In the genomic region with DNA sequence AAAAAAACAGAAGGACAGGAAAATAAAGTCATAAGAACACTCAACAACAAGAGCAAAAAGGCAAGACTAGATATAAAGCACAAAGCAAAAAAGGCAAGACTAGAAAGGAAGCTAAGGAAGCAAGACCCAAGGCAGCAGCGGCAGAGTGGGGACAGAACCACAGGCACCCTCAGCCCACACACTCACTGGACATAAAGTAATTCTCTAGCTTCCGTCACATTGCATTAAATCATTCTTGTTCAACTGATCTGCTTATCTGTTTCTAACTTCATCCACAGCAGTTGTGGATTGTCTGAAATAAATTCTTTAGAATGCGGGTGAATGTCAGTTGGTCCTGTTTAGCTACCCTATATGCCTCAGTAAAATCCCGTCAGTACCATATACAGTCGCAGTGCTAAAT, we compare ENCODE assay signal across 1 cellular context.
A peak's percentile ranks its signal among the peaks of the same experiment; 100 is the strongest.
TF ChIP-seq lines count a peak whose summit lies in the region.

No MANE protein-coding gene starts in this region.

TF ChIP-seq in K562, 482 proteins besides CTCF, POLR2A, EP300 and RAD21 (continued from another document):
- TF ChIP-seq, protein P1, sequence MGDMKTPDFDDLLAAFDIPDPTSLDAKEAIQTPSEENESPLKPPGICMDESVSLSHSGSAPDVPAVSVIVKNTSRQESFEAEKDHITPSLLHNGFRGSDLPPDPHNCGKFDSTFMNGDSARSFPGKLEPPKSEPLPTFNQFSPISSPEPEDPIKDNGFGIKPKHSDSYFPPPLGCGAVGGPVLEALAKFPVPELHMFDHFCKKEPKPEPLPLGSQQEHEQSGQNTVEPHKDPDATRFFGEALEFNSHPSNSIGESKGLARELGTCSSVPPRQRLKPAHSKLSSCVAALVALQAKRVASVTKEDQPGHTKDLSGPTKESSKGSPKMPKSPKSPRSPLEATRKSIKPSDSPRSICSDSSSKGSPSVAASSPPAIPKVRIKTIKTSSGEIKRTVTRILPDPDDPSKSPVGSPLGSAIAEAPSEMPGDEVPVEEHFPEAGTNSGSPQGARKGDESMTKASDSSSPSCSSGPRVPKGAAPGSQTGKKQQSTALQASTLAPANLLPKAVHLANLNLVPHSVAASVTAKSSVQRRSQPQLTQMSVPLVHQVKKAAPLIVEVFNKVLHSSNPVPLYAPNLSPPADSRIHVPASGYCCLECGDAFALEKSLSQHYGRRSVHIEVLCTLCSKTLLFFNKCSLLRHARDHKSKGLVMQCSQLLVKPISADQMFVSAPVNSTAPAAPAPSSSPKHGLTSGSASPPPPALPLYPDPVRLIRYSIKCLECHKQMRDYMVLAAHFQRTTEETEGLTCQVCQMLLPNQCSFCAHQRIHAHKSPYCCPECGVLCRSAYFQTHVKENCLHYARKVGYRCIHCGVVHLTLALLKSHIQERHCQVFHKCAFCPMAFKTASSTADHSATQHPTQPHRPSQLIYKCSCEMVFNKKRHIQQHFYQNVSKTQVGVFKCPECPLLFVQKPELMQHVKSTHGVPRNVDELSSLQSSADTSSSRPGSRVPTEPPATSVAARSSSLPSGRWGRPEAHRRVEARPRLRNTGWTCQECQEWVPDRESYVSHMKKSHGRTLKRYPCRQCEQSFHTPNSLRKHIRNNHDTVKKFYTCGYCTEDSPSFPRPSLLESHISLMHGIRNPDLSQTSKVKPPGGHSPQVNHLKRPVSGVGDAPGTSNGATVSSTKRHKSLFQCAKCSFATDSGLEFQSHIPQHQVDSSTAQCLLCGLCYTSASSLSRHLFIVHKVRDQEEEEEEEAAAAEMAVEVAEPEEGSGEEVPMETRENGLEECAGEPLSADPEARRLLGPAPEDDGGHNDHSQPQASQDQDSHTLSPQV (IDR thresholded peaks at IDR 0.05): 0 out of 2 replicates have a peak, but pooled peaks have one; percentile 18
- TF ChIP-seq RNF2 (IDR thresholded peaks at IDR 0.05) (peak; percentile 63), IFI16 (CRISPR knock-in tag; IDR thresholded peaks at IDR 0.05) (no peak), ZNF764 (CRISPR knock-in tag; IDR thresholded peaks at IDR 0.05; ENCODE audit: low read depth) (no peak), MECOM (CRISPR knock-in tag; IDR thresholded peaks at IDR 0.05) (no peak), TEAD4 (IDR thresholded peaks at IDR 0.05; ENCODE audit: low read length) (peak; percentile 52; the same call in 1 of the 2 replicates), TEAD4 (CRISPR knock-in tag; IDR thresholded peaks at IDR 0.05; ENCODE audit: borderline replicate concordance) (no peak), MEIS2 (IDR thresholded peaks at IDR 0.05; ENCODE audit: partially characterized antibody) (peak; percentile 79), CBFA2T3 (IDR thresholded peaks at IDR 0.05) (peak; percentile 45)
TF ChIP-seq in K562: peak in this region for 11.
